In the genomic region with DNA sequence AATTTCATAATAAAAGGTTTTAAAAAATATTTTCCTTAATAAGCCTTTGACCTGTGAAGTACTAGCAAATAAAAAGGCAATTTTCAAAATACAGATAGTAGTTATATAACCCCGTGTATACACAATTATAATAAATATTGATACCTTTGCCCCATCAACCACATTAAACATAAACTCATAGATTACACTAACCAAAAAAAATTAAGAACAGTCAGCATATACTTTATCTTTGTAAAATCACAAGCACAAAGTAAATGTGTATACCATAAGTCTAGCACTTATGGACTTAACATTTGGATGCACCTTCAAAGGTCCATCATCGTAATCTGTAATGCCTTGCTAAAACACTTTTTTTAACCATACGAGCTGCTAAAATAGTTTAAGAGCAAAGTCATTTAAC, we compare ENCODE assay signal across 18 cellular contexts.
A peak's percentile ranks its signal among the peaks of the same experiment; 100 is the strongest.
DNase-seq lines count a peak whose midpoint lies in the region; ATAC-seq, FAIRE-seq and TF ChIP-seq lines count a peak whose summit lies in the region.
"Had no signal": no experiment of that assay in that cellular context is flagged by ENCODE, and none has a peak within 500 bp of the region (broad histone marks: within the 10 kb centered on the region; RNA-seq: fewer than 3 reads in every experiment).

No MANE protein-coding gene starts in this region.

- no peaks in the 10 kb centered on the region for H4K20me1 ChIP-seq in K562 (replicated peaks; ENCODE audit: control insufficient read depth, insufficient read depth, low read length)

- H3K9me3 ChIP-seq in A549: no peaks in the 10 kb centered on the region
- H3K9me3 ChIP-seq in K562 (replicated peaks; ENCODE audit: control insufficient read depth, insufficient read depth, low read depth, low read length): no peaks in the 10 kb centered on the region

- no peak overlapping the region for H3K27ac ChIP-seq in A549
- H3K27ac ChIP-seq in K562 (ENCODE audit: extremely low read depth, low read depth, low read length): no peak overlapping the region

- H3K4me3 ChIP-seq in A549 (no peak overlapping the region), K562 (no peak overlapping the region)
- H3K4me3 ChIP-seq: GM23338 had no signal

- TF ChIP-seq POLR2A in A549 (IDR thresholded peaks at IDR 0.05; ENCODE audit: low read length): no peak
- no peak for TF ChIP-seq POLR2A in GM12891 (IDR thresholded peaks at IDR 0.05; ENCODE audit: low read depth, low read length)
- no peak for TF ChIP-seq POLR2A in K562 (conservative IDR thresholded peaks at IDR 0.05)

- H3K4me1 ChIP-seq in A549 (peaks cover 6% of the 10 kb centered on the region; the same call in 1 of the 3 replicates), K562 (replicated peaks in 1 of 2; ENCODE audit: control insufficient read depth in 2 of 2, insufficient read depth in 2 of 2, low read length in 2 of 2) (no peaks in the 10 kb centered on the region)

- in situ Hi-C loops in K562 (cut with MboI): no loop called here

- no peak for DNase-seq in A549 (ENCODE audit: low read depth in 1 of 2, low spot score in 1 of 2)
- DNase-seq in GM12891 (ENCODE audit: insufficient read length, low spot score): no peak
- DNase-seq in K562 (ENCODE audit: extremely low read depth in 1 of 4, low spot score in 3 of 4): no peak
- DNase-seq in anterior cingulate cortex (lab: John Stamatoyannopoulos, UW): no peak
- no peak for DNase-seq in NCI-H82 (lab: John Stamatoyannopoulos, UW)
- DNase-seq: 8988T; C1 segment of cervical spinal cord; Calu3; CD4-positive, alpha-beta memory T cell; COR-L47; DMS153; DND-41; H9 had no signal

- no peaks in the 10 kb centered on the region for H3K9me1 ChIP-seq in K562 (ENCODE audit: control insufficient read depth, insufficient read depth, low read length)

- H3K79me2 ChIP-seq in K562 (ENCODE audit: control insufficient read depth, insufficient read depth, low read length): no peaks in the 10 kb centered on the region

- H3K36me3 ChIP-seq in K562 (ENCODE audit: control insufficient read depth, insufficient read depth, low read length): peaks cover 22% of the 10 kb centered on the region; the same call in 2 of the 3 replicates

- H2AFZ ChIP-seq in K562 (ENCODE audit: low read depth, low read length): no peak overlapping the region
- H2AFZ ChIP-seq: GM23338 had no signal

- CTCF ChIA-PET in A549 (lab: Yijun Ruan, JAX) (interaction anchor here (0.8 kb wide), 1 partner anchor 110 kb away, joined by 3 read pairs; no protein-coding TSS in a partner anchor), K562 (lab: Yijun Ruan, JAX; ENCODE audit: low intra/inter-chr PET ratio) (no interaction called here)

- TF ChIP-seq RAD21 in A549 (conservative IDR thresholded peaks at IDR 0.05 in 1 of 2, IDR thresholded peaks at IDR 0.05 in 1 of 2) (no peak), K562 (CRISPR knock-in tag; conservative IDR thresholded peaks at IDR 0.05 in 1 of 2, IDR thresholded peaks at IDR 0.05 in 1 of 2) (no peak)

- no peak for ATAC-seq in A549
- no peak for ATAC-seq in K562
- no peak for ATAC-seq in GM19324 (IDR thresholded peaks at IDR 0.05; ENCODE audit: low FRiP score, unreplicated experiment)
- ATAC-seq: GM23338, HCT116 had no signal

- H3K4me2 ChIP-seq in A549 (no peak overlapping the region), K562 (ENCODE audit: insufficient read depth, low read length) (no peak overlapping the region)
- H3K4me2 ChIP-seq: GM23338 had no signal

- intact Hi-C loops in K562 (cut with micrococcal nuclease): no loop called here

- TF ChIP-seq CTCF in A549 (IDR thresholded peaks at IDR 0.05): no peak
- no peak for TF ChIP-seq CTCF in K562 (IDR thresholded peaks at IDR 0.05 in 2 of 3, conservative IDR thresholded peaks at IDR 0.05 in 1 of 3; ENCODE audit: insufficient read depth in 2 of 3, low read depth in 1 of 3, low read length in 3 of 3)

- no peak for FAIRE-seq in A549 (lab: Jason Lieb, UNC)
- peak; percentile 20 for FAIRE-seq in GM12891 (lab: Jason Lieb, UNC)
- FAIRE-seq in K562 (lab: Jason Lieb, UNC): no peak
- peak; percentile 30 for FAIRE-seq in islet of Langerhans (lab: Jason Lieb, UNC)
- FAIRE-seq: GM18507 had no signal

- H3K27me3 ChIP-seq in K562 (ENCODE audit: control insufficient read depth in 2 of 2, insufficient read depth in 2 of 2, low read length in 2 of 2): no peaks in the 10 kb centered on the region

- WGBS in A549 (ENCODE audit: missing lambda C conversion rate): 92% methylated on average over 3 of the region's 3 CpGs
- WGBS in K562 (ENCODE audit: insufficient coverage, low coverage, missing lambda C conversion rate): 87% methylated on average over 3 of the region's 3 CpGs

- POLR2A ChIA-PET in A549 (lab: Yijun Ruan, JAX): no interaction called here
- POLR2A ChIA-PET in K562 (lab: Yijun Ruan, JAX): no interaction called here

- no peak overlapping the region for H3K9ac ChIP-seq in K562 (ENCODE audit: insufficient read depth in 1 of 2, low read depth in 2 of 2, low read length in 2 of 2)

- no TSS peak for BruUV-seq in K562 (replicated peaks; lab: Mats Ljungman, UMichigan)

- TF ChIP-seq EP300 in A549 (IDR thresholded peaks at IDR 0.05) (no peak), K562 (IDR thresholded peaks at IDR 0.05; ENCODE audit: low read length) (no peak)

TF ChIP-seq in A549, 52 proteins besides CTCF, POLR2A, EP300 and RAD21:
- TF ChIP-seq HDAC2 (IDR thresholded peaks at IDR 0.05): no peak
- TF ChIP-seq MYC (IDR thresholded peaks at IDR 0.05; ENCODE audit: borderline replicate concordance, low read length): no peak
- TF ChIP-seq MAFK (IDR thresholded peaks at IDR 0.05; ENCODE audit: partially characterized antibody): peak; percentile 23

TF ChIP-seq in GM12891, 5 proteins besides CTCF, POLR2A, EP300 and RAD21:
- no peak for TF ChIP-seq POLR2AphosphoS5 (IDR thresholded peaks at IDR 0.05; ENCODE audit: low read depth, low read length)
- no peak for TF ChIP-seq SPI1 (IDR thresholded peaks at IDR 0.05; ENCODE audit: low read depth, low read length)

TF ChIP-seq in K562, 482 proteins besides CTCF, POLR2A, EP300 and RAD21:
- TF ChIP-seq ZNF316 (IDR thresholded peaks at IDR 0.05) (peak; percentile 82), NR3C1 (CRISPR knock-in tag; IDR thresholded peaks at IDR 0.05) (no peak), C11orf30 (IDR thresholded peaks at IDR 0.05; ENCODE audit: low read depth) (peak; percentile 52)
